9 cellular contexts compared by ENCODE assay signal in the genomic region with DNA sequence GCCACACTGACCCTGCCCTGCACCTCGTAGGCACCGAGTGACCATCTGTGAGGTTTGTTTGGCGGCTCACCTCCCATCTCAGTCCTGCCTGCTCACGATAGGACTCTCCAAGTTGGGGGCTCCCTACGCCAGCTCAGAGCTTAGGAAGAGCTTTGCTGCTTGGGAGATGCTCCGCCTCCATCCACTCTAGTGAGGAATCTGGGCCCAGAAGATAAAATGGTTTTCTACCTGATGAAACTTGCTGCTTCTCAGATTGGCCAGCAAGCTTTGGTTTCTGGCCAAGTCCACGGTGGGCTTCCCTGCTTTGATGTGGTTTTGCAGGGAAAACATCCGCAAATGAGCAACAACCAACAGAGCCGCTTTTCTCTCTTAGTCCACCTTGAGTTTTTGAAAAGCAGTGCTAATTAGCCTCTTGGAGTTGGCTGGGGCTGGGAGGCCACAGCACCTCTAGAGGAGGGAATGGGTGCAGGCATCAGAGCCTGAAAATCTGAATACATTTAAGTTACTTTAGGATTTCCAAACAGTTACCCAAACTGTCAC. TPM values are rescaled to one million over a fixed set of nuclear protein-coding genes. Genes with fewer than 3 reads are reported as not detected.
DNase-seq lines count a peak whose midpoint lies in the region; ATAC-seq, FAIRE-seq and TF ChIP-seq lines count a peak whose summit lies in the region.
"Had no signal": no experiment of that assay in that cellular context is flagged by ENCODE, and none has a peak within 500 bp of the region (broad histone marks: within the 10 kb centered on the region; RNA-seq: fewer than 3 reads in every experiment).

No MANE protein-coding gene starts in this region.

- TF ChIP-seq CTCF in K562 (IDR thresholded peaks at IDR 0.05 in 2 of 3, conservative IDR thresholded peaks at IDR 0.05 in 1 of 3; ENCODE audit: insufficient read depth in 2 of 3, low read depth in 1 of 3, low read length in 3 of 3) (peak; percentile 56 to 62 (median 61)), mesothelial cell of epicardium (IDR thresholded peaks at IDR 0.05; ENCODE audit: unreplicated experiment) (peak; percentile 66)

- 0 out of 4 replicates have a peak, but pooled peaks of 1 of the 2 experiments have one; percentile 14 for TF ChIP-seq RAD21 in K562 (CRISPR knock-in tag; conservative IDR thresholded peaks at IDR 0.05 in 1 of 2, IDR thresholded peaks at IDR 0.05 in 1 of 2)

- no peak overlapping the region for H3K4me3 Mint-ChIP-seq in mesothelial cell of epicardium
- H3K4me3 Mint-ChIP-seq in activated T-helper 17 cell treated with anti-CD3 and anti-CD28 coated beads, Interleukin-2, amount 50 U/mL, for 72 hours: no peak overlapping the region

- in situ Hi-C loops in K562 (cut with MboI): no loop called here
- in situ Hi-C loops in KBM-7 (cut with MboI; ENCODE audit: low pct_unique_long_range_greater_than_20kb, low sequenced_read_pairs): no loop called here

- no peak for TF ChIP-seq POLR2A in K562 (conservative IDR thresholded peaks at IDR 0.05)

- H4K20me1 ChIP-seq in K562 (replicated peaks; ENCODE audit: control insufficient read depth, insufficient read depth, low read length): no peaks in the 10 kb centered on the region

- peaks cover 7% of the 10 kb centered on the region for H3K27me3 Mint-ChIP-seq in mesothelial cell of epicardium (ENCODE audit: low read depth)
- H3K27me3 Mint-ChIP-seq in activated T-helper 17 cell treated with anti-CD3 and anti-CD28 coated beads, Interleukin-2, amount 50 U/mL, for 72 hours: peaks cover 21% of the 10 kb centered on the region

- intact Hi-C loops in K562 (cut with micrococcal nuclease): loop anchor here (10.0 kb wide), 1 partner anchor 52 kb away; no protein-coding TSS in a partner anchor

- H3K79me2 ChIP-seq in K562 (ENCODE audit: control insufficient read depth, insufficient read depth, low read length): no peaks in the 10 kb centered on the region

- no peaks in the 10 kb centered on the region for H3K9me3 ChIP-seq in K562 (replicated peaks; ENCODE audit: control insufficient read depth, insufficient read depth, low read depth, low read length)

- TF ChIP-seq EP300 in K562 (IDR thresholded peaks at IDR 0.05; ENCODE audit: low read length): no peak

- no peak for FAIRE-seq in K562 (lab: Jason Lieb, UNC)

- no peak overlapping the region for H3K9ac ChIP-seq in K562 (ENCODE audit: insufficient read depth in 1 of 2, low read depth in 2 of 2, low read length in 2 of 2)

- H3K4me2 ChIP-seq in K562 (ENCODE audit: insufficient read depth, low read length): no peak overlapping the region

- no peaks in the 10 kb centered on the region for H3K36me3 Mint-ChIP-seq in mesothelial cell of epicardium
- no peaks in the 10 kb centered on the region for H3K36me3 Mint-ChIP-seq in activated T-helper 17 cell treated with anti-CD3 and anti-CD28 coated beads, Interleukin-2, amount 50 U/mL, for 72 hours (ENCODE audit: low read depth)

- DNase-seq in ELF-1 (ENCODE audit: low read depth, low spot score) (peak; percentile 68), KG1 (lab: John Stamatoyannopoulos, UW) (peak; percentile 4), K562 (ENCODE audit: extremely low read depth in 1 of 4, low spot score in 3 of 4) (peak in 3 of 4 experiments; percentile 20 to 23 (median 21)), mesothelial cell of epicardium (ENCODE audit: low spot score in 2 of 2, unreplicated experiment in 2 of 2) (no peak), kidney glomerular epithelial cell (lab: John Stamatoyannopoulos, UW) (no peak), KBM-7 (no peak)
- DNase-seq: T-helper 2 cell had no signal

- CTCF ChIA-PET in K562 (lab: Yijun Ruan, JAX; ENCODE audit: low intra/inter-chr PET ratio): no interaction called here

- H2AFZ ChIP-seq in K562 (ENCODE audit: low read depth, low read length): no peak overlapping the region

- H3K4me1 Mint-ChIP-seq in mesothelial cell of epicardium: peaks cover 16% of the 10 kb centered on the region
- H3K4me1 Mint-ChIP-seq in activated T-helper 17 cell treated with anti-CD3 and anti-CD28 coated beads, Interleukin-2, amount 50 U/mL, for 72 hours: no peaks in the 10 kb centered on the region

- H3K27me3 ChIP-seq in K562 (ENCODE audit: control insufficient read depth in 2 of 2, insufficient read depth in 2 of 2, low read length in 2 of 2): peaks cover 19 to 29% of the 10 kb centered on the region in 2 experiments; a peak in 4 of 5 replicates

- H3K36me3 ChIP-seq in K562 (ENCODE audit: control insufficient read depth, insufficient read depth, low read length): no peaks in the 10 kb centered on the region

- peak; percentile 92 for ATAC-seq in K562
- ATAC-seq in activated T-helper 17 cell treated with anti-CD3 and anti-CD28 coated beads, Interleukin-2, amount 50 U/mL, for 72 hours (replicated peaks): no peak
- no peak for ATAC-seq in GM21360 (IDR thresholded peaks at IDR 0.05; ENCODE audit: unreplicated experiment)

- H3K27ac Mint-ChIP-seq in mesothelial cell of epicardium: peak overlapping the region; percentile 19
- no peak overlapping the region for H3K27ac Mint-ChIP-seq in activated T-helper 17 cell treated with anti-CD3 and anti-CD28 coated beads, Interleukin-2, amount 50 U/mL, for 72 hours

- no peaks in the 10 kb centered on the region for H3K9me1 ChIP-seq in K562 (ENCODE audit: control insufficient read depth, insufficient read depth, low read length)

- no peak overlapping the region for H3K27ac ChIP-seq in K562 (ENCODE audit: extremely low read depth, low read depth, low read length)

- no TSS peak for BruUV-seq in K562 (replicated peaks; lab: Mats Ljungman, UMichigan)

- POLR2A ChIA-PET in K562 (lab: Yijun Ruan, JAX): interaction anchor here (0.8 kb wide), 1 partner anchor 46 kb away, joined by 3 read pairs; no protein-coding TSS in a partner anchor

- no peaks in the 10 kb centered on the region for H3K4me1 ChIP-seq in K562 (replicated peaks in 1 of 2; ENCODE audit: control insufficient read depth in 2 of 2, insufficient read depth in 2 of 2, low read length in 2 of 2)

- 1% methylated on average over 9 of the region's 9 CpGs for WGBS in K562 (ENCODE audit: insufficient coverage, low coverage, missing lambda C conversion rate)

- H3K9me3 Mint-ChIP-seq in mesothelial cell of epicardium: peaks cover 3% of the 10 kb centered on the region
- H3K9me3 Mint-ChIP-seq in activated T-helper 17 cell treated with anti-CD3 and anti-CD28 coated beads, Interleukin-2, amount 50 U/mL, for 72 hours: no peaks in the 10 kb centered on the region

- no peak overlapping the region for H3K4me3 ChIP-seq in K562

TF ChIP-seq in K562, 482 proteins besides CTCF, POLR2A, EP300 and RAD21 (continues in another document):
- TF ChIP-seq TCF7 (IDR thresholded peaks at IDR 0.05; ENCODE audit: borderline replicate concordance): 0 out of 2 replicates have a peak, but pooled peaks have one; percentile 44
- TF ChIP-seq LEF1 (IDR thresholded peaks at IDR 0.05): peak; percentile 74
- peak in 1 of 2 experiments; percentile 6; a peak in 1 of 4 replicates for TF ChIP-seq RCOR1 (IDR thresholded peaks at IDR 0.05; ENCODE audit: borderline replicate concordance in 1 of 2, low read depth in 2 of 2, low read length in 2 of 2)
- no peak for TF ChIP-seq ZBED1 (IDR thresholded peaks at IDR 0.05)
- no peak for TF ChIP-seq FOXJ3 (CRISPR knock-in tag; IDR thresholded peaks at IDR 0.05)
- TF ChIP-seq TEAD4 (IDR thresholded peaks at IDR 0.05; ENCODE audit: low read length): peak; percentile 28; the same call in 1 of the 2 replicates
- TF ChIP-seq TEAD4 (CRISPR knock-in tag; IDR thresholded peaks at IDR 0.05; ENCODE audit: borderline replicate concordance): no peak
- TF ChIP-seq, protein P1, sequence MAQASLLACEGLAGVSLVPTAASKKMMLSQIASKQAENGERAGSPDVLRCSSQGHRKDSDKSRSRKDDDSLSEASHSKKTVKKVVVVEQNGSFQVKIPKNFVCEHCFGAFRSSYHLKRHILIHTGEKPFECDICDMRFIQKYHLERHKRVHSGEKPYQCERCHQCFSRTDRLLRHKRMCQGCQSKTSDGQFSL (CRISPR knock-in tag; IDR thresholded peaks at IDR 0.05): no peak
- TF ChIP-seq, protein P1 (tag; IDR thresholded peaks at IDR 0.05): no peak

RNA-seq across cellular contexts. Expression of gene THNSL2, which starts 42.2 kb away (rescaled TPM):
- total RNA-seq in K562 (2011; cell fraction: chromatin; rRNA removed; ENCODE audit: low replicate concordance): not detected in 2 replicates
- not detected in 2 replicates for total RNA-seq in K562 (2011; cell fraction: nucleolus; rRNA removed)
- total RNA-seq in K562 (2011; cell fraction: nucleoplasm; rRNA removed): not detected in 2 replicates
- total RNA-seq in K562 (2014; rRNA removed): not detected in 2 replicates
- total RNA-seq in K562 (2014; rRNA removed; fragmentation: Illumina TruSeq; extraction: Trizol): not detected in 2 replicates
- total RNA-seq in K562 (2015; rRNA removed; fragmentation: Illumina TruSeq; extraction: Trizol): not detected in 2 replicates
- 0.54 TPM in 1 of 2 replicates, not detected in the other for total RNA-seq in K562 (2021)
- polyA plus RNA-seq in K562 (2011; rRNA removed): not detected in 2 replicates
- polyA plus RNA-seq in K562 (2011; cell fraction: cytosol; rRNA removed): not detected in 2 replicates
- polyA plus RNA-seq in K562 (2011; cell fraction: nucleus; rRNA removed): not detected in 2 replicates
- polyA plus RNA-seq in K562 (2012): not detected in 2 replicates
- not detected in 2 replicates for polyA plus RNA-seq in K562 (2014; fragmentation: Illumina TruSeq; extraction: Trizol)
- polyA plus RNA-seq in K562 (2014; fragmentation: Nextera tagmentation; extraction: Ambion mirVana): not detected
- polyA plus RNA-seq in K562 (2014; rRNA removed): not detected in 2 replicates
- not detected in 2 replicates for polyA minus RNA-seq in K562 (2011; rRNA and poly(A)+ RNA removed)
- not detected in 2 replicates for polyA minus RNA-seq in K562 (2011; cell fraction: cytosol; rRNA and poly(A)+ RNA removed)
- polyA minus RNA-seq in K562 (2011; cell fraction: nucleus; rRNA and poly(A)+ RNA removed): not detected in 2 replicates
- total RNA-seq in mesothelial cell of epicardium: 19.0 to 19.9 TPM (median 19.3 TPM) in 3 replicates
- 1 to 10 TPM in 1 of 2 donors, under 1 TPM in 1; 0.58 to 4.5 TPM for total RNA-seq in activated T-helper 17 cell treated with anti-CD3 and anti-CD28 coated beads, Interleukin-2, amount 50 U/mL, for 72 hours

Comparison
In these comparisons a context has a peak if more than half of its experiments do, and no peak if none do; other contexts are left out.
1. DNase-seq: peak in ELF-1 (single experiment), KG1 (single experiment) and K562 (3 of 4); none in mesothelial cell of epicardium (0 of 2), kidney glomerular epithelial cell (single experiment) and KBM-7 (single experiment).